In the genomic region with DNA sequence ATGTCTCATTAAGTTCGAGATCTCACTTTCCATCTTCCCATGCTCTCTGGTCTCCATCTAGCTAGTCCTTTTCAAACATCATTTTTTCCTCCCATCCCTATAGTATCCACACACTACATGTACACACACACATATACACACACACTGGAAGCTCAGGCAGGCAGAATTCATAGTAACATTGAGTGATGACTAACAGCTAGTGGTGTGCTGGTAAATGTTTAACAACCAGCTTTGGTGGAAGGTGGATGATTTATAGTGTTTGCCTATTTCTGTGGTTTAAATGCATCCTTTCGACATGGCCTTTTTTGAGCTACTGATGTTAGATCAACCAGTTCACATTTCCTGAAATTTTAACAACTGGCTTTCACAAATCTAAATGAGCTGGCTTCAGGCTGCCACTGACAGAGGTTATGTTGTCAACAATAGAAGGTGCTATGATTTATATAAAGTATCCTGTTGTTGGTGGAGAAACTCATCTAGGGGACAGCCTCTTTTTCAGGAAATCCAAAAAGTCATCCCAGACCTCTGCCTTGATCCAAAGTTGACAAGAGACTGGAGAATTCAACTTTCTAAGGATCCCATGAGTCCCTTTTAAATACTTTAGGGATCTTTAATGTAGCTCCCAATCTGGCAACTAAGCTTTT, we compare ENCODE assay signal across 9 cellular contexts.
A peak's percentile ranks its signal among the peaks of the same experiment; 100 is the strongest.
DNase-seq lines count a peak whose midpoint lies in the region; ATAC-seq and TF ChIP-seq lines count a peak whose summit lies in the region.
"Had no signal": no experiment of that assay in that cellular context is flagged by ENCODE, and none has a peak within 500 bp of the region (broad histone marks: within the 10 kb centered on the region; RNA-seq: fewer than 3 reads in every experiment).

No MANE protein-coding gene starts in this region.

- no peaks in the 10 kb centered on the region for H3K9me3 ChIP-seq in thyroid gland

- no peak overlapping the region for H3K4me3 ChIP-seq in fibroblast of pulmonary artery (replicated peaks; ENCODE audit: low read depth, low read length)
- no peak overlapping the region for H3K4me3 ChIP-seq in thyroid gland (replicated peaks in 1 of 3)

- no peak overlapping the region for H3K27ac ChIP-seq in thyroid gland

- TF ChIP-seq CTCF in fibroblast of pulmonary artery (IDR thresholded peaks at IDR 0.05; ENCODE audit: low read length, missing control alignments) (no peak), thyroid gland (IDR thresholded peaks at IDR 0.05) (no peak)

- H3K27me3 ChIP-seq in thyroid gland = no peaks in the 10 kb centered on the region

- ATAC-seq in GM21528 (IDR thresholded peaks at IDR 0.05; ENCODE audit: low FRiP score, unreplicated experiment) (peak; percentile 78), HG03432 (IDR thresholded peaks at IDR 0.05; ENCODE audit: unreplicated experiment) (peak; percentile 95), HG03439 (IDR thresholded peaks at IDR 0.05; ENCODE audit: unreplicated experiment) (no peak)

- WGBS in thyroid gland, 2 donors = 68 to 84% methylated on average over 2 of the region's 2 CpGs

- intact Hi-C loops in thyroid gland (cut with DNase I) = no loop called here

- DNase-seq in ELR (ENCODE audit: low read depth) = peak; percentile 57
- DNase-seq in fibroblast of pulmonary artery (ENCODE audit: low read depth) = peak; percentile 22
- DNase-seq in cerebellar nuclear complex (lab: John Stamatoyannopoulos, UW) = no peak
- no peak for DNase-seq in activated CD4-positive, CD25-positive, alpha-beta regulatory T cell (lab: John Stamatoyannopoulos, UW)
- no peak for DNase-seq in thyroid gland
- DNase-seq: NCI-H82 had no signal

- TF ChIP-seq POLR2A in thyroid gland (IDR thresholded peaks at IDR 0.05) = no peak

- no peaks in the 10 kb centered on the region for H3K36me3 ChIP-seq in thyroid gland

- peaks cover 0 to 8% of the 10 kb centered on the region in 2 donors for H3K4me1 ChIP-seq in thyroid gland

Comparison
In these comparisons a context has a peak if more than half of its experiments do, and no peak if none do; other contexts are left out.
1. DNase-seq: peak in ELR (single experiment) and fibroblast of pulmonary artery (single experiment); none in cerebellar nuclear complex (0 of 2), activated CD4-positive, CD25-positive, alpha-beta regulatory T cell (0 of 4) and thyroid gland (0 of 2).